ENCODE assay signal across 8 cellular contexts in genomic region chr11:126354631-126355323, GRCh38. TPM values are rescaled to one million over a fixed set of nuclear protein-coding genes. Genes with fewer than 3 reads are reported as not detected.
DNase-seq lines count a peak whose midpoint lies in the region; ATAC-seq, FAIRE-seq and TF ChIP-seq lines count a peak whose summit lies in the region.

No MANE protein-coding gene starts in this region.

- H3K27me3 Mint-ChIP-seq in activated naive CD4-positive, alpha-beta T cell treated with anti-CD3 and anti-CD28 coated beads, Interleukin-2, amount 50 U/mL, for 24 hours, result no peaks in the 10 kb centered on the region

- H3K9me3 Mint-ChIP-seq in activated naive CD4-positive, alpha-beta T cell treated with anti-CD3 and anti-CD28 coated beads, Interleukin-2, amount 50 U/mL, for 24 hours, result no peaks in the 10 kb centered on the region

- peak overlapping the region; percentile 1 for H3K27ac Mint-ChIP-seq in activated naive CD4-positive, alpha-beta T cell treated with anti-CD3 and anti-CD28 coated beads, Interleukin-2, amount 50 U/mL, for 24 hours

- POLR2A ChIA-PET in AG04449 (lab: Yijun Ruan, JAX), result interaction anchor here (0.7 to 2.8 kb wide), 4 partner anchors 13 to 44 kb away, joined by 3 to 16 read pairs (median 3); no protein-coding TSS in a partner anchor

- H3K4me1 Mint-ChIP-seq in activated naive CD4-positive, alpha-beta T cell treated with anti-CD3 and anti-CD28 coated beads, Interleukin-2, amount 50 U/mL, for 24 hours, result peaks cover 25% of the 10 kb centered on the region

- H3K4me3 ChIP-seq in AG04449 (ENCODE audit: low read depth, low read length) (peak overlapping the region; percentile 86), iPS-20b (ENCODE audit: low read length) (peak overlapping the region; percentile 89)

- FAIRE-seq in GM19239 (lab: Jason Lieb, UNC), result peak; percentile 57

- peaks cover 13% of the 10 kb centered on the region for H3K36me3 ChIP-seq in iPS-20b (ENCODE audit: insufficient read depth, low read depth, low read length)

- TF ChIP-seq CTCF in AG04449 (IDR thresholded peaks at IDR 0.05; ENCODE audit: insufficient read depth, low read length, missing control alignments), result no peak

- H3K4me3 Mint-ChIP-seq in activated naive CD4-positive, alpha-beta T cell treated with anti-CD3 and anti-CD28 coated beads, Interleukin-2, amount 50 U/mL, for 24 hours, result peak overlapping the region; percentile 93

- H3K36me3 Mint-ChIP-seq in activated naive CD4-positive, alpha-beta T cell treated with anti-CD3 and anti-CD28 coated beads, Interleukin-2, amount 50 U/mL, for 24 hours, result no peaks in the 10 kb centered on the region

- H3K9ac ChIP-seq in iPS-20b (ENCODE audit: low read depth, low read length), result peak overlapping the region; percentile 95

- CTCF ChIA-PET in AG04449 (lab: Yijun Ruan, JAX), result interaction anchor here (0.9 to 8.1 kb wide), 4 partner anchors 35 to 125 kb away, joined by 3 to 47 read pairs (median 4); no protein-coding TSS in a partner anchor

- H3K27ac ChIP-seq in iPS-20b (ENCODE audit: low read length), result peak overlapping the region; percentile 64
- peak overlapping the region; percentile 95 for H3K27ac ChIP-seq in substantia nigra (ENCODE audit: low read depth, low read length, poor library complexity, severe bottlenecking)

- no peaks in the 10 kb centered on the region for H3K27me3 ChIP-seq in iPS-20b (ENCODE audit: insufficient read depth, low read length)

- DNase-seq in AG04449 (ENCODE audit: low read depth, low spot score) (no peak), GM19239 (ENCODE audit: insufficient read length, low spot score) (peak; percentile 40), substantia nigra (lab: John Stamatoyannopoulos, UW) (no peak), left lobe of liver (ENCODE audit: low spot score) (no peak), NCI-H1105 (lab: John Stamatoyannopoulos, UW) (no peak)

- ATAC-seq in HG03378 (IDR thresholded peaks at IDR 0.05; ENCODE audit: unreplicated experiment) (peak; percentile 41), left lobe of liver (no peak)

- peaks cover 13% of the 10 kb centered on the region for H3K4me1 ChIP-seq in iPS-20b (ENCODE audit: insufficient read depth, low read length)

- no peaks in the 10 kb centered on the region for H3K9me3 ChIP-seq in iPS-20b (ENCODE audit: insufficient read depth, low read depth, low read length)

RNA-seq across cellular contexts. Expression of gene ST3GAL4, which starts 0.7 kb away (rescaled TPM):
- 7.3 TPM for total RNA-seq in left lobe of liver

RNA-seq across cellular contexts. Expression of gene DCPS, which starts 50.9 kb away (rescaled TPM):
- 14.5 TPM for total RNA-seq in left lobe of liver
